ENCODE assay signal across 28 cellular contexts in the genomic region with DNA sequence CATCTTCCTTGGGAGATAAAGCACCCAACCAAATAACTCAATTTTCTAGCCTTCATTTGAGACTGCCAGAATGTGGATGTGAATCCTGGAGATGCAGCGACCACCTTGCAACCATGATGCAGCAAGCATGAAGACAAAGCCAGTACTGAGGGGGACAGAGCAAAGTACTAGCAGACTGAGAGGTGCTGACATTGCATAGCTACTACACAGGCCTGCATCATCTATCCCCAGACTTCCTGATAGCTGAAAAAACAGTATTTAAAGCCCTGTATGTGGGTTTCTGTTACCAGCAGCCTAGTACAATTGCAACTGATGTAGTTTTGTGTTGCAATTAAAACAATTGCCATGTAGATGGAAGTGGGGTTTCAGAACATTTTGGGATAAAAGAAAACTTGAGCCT.
"Had no signal": no experiment of that assay in that cellular context is flagged by ENCODE, and none has a peak within 500 bp of the region (broad histone marks: within the 10 kb centered on the region; RNA-seq: fewer than 3 reads in every experiment).

No MANE protein-coding gene starts in this region.

- H3K4me1 Mint-ChIP-seq: naive thymus-derived CD8-positive, alpha-beta T cell; nephron progenitor cell; neural crest cell; stimulated activated effector memory CD8-positive, alpha-beta T cell treated with anti-CD3 and anti-CD28 coated beads, Interleukin-12 subunit alpha, Interleukin-12 subunit beta, amount 100 ng/mL, for 72 hours; stimulated activated naive B cell treated with anti-CD40 and anti-IgM and Interleukin-4, amounts not matched to agents 10 μg/mL and 1 μg/mL and 100 μg/mL, for 72 hours; stimulated activated naive CD8-positive, alpha-beta T cell treated with anti-CD3 and anti-CD28 coated beads, Interleukin-15, amount 100 ng/mL, for 72 hours had no signal

- H3K27me3 ChIP-seq: neutrophil, pancreas, right lobe of liver, sigmoid colon, suprapubic skin, testis, tibial artery, transverse colon, upper lobe of right lung, uterus had no signal

- H3K4me1 ChIP-seq: pancreas, prostate gland, right lobe of liver, sigmoid colon, suprapubic skin, testis, tibial artery, transverse colon, upper lobe of right lung, uterus had no signal

- H3K36me3 Mint-ChIP-seq: naive thymus-derived CD8-positive, alpha-beta T cell; natural killer cell treated with Interleukin-12 subunit alpha and Interleukin-12 subunit beta and Interleukin-15 and Interleukin-18, amount 100 ng/mL, for 72 hours; stimulated activated effector memory CD8-positive, alpha-beta T cell treated with anti-CD3 and anti-CD28 coated beads, Interleukin-12 subunit alpha, Interleukin-12 subunit beta, amount 100 ng/mL, for 72 hours; stimulated activated naive B cell treated with anti-CD40 and anti-IgM and Interleukin-4, amounts not matched to agents 10 μg/mL and 1 μg/mL and 100 μg/mL, for 72 hours; type B pancreatic cell had no signal

- H3K4me3 Mint-ChIP-seq: naive thymus-derived CD8-positive, alpha-beta T cell; natural killer cell treated with Interleukin-12 subunit alpha and Interleukin-12 subunit beta and Interleukin-15 and Interleukin-18, amount 100 ng/mL, for 72 hours; nephron progenitor cell; neural crest cell; stimulated activated effector memory CD8-positive, alpha-beta T cell treated with anti-CD3 and anti-CD28 coated beads, Interleukin-12 subunit alpha, Interleukin-12 subunit beta, amount 100 ng/mL, for 72 hours; stimulated activated naive B cell treated with anti-CD40 and anti-IgM and Interleukin-4, amounts not matched to agents 10 μg/mL and 1 μg/mL and 100 μg/mL, for 72 hours; stimulated activated naive CD8-positive, alpha-beta T cell treated with anti-CD3 and anti-CD28 coated beads, Interleukin-15, amount 100 ng/mL, for 72 hours; type B pancreatic cell had no signal

- H3K36me3 ChIP-seq: neutrophil, pancreas, prostate gland, right lobe of liver, sigmoid colon, suprapubic skin, tibial artery, transverse colon, upper lobe of right lung, uterus had no signal

- H3K9me3 ChIP-seq: neutrophil, pancreas, prostate gland, right lobe of liver, sigmoid colon, suprapubic skin, testis, tibial artery, transverse colon, upper lobe of right lung, uterus had no signal

- H3K27ac Mint-ChIP-seq: natural killer cell treated with Interleukin-12 subunit alpha and Interleukin-12 subunit beta and Interleukin-15 and Interleukin-18, amount 100 ng/mL, for 72 hours; nephron progenitor cell; stimulated activated effector memory CD8-positive, alpha-beta T cell treated with anti-CD3 and anti-CD28 coated beads, Interleukin-12 subunit alpha, Interleukin-12 subunit beta, amount 100 ng/mL, for 72 hours; stimulated activated naive B cell treated with anti-CD40 and anti-IgM and Interleukin-4, amounts not matched to agents 10 μg/mL and 1 μg/mL and 100 μg/mL, for 72 hours; type B pancreatic cell had no signal

- ATAC-seq: naive thymus-derived CD8-positive, alpha-beta T cell; natural killer cell treated with Interleukin-12 subunit alpha and Interleukin-12 subunit beta and Interleukin-15 and Interleukin-18, amount 100 ng/mL, for 72 hours; pancreas; right cardiac atrium; right lobe of liver; stimulated activated effector memory CD8-positive, alpha-beta T cell treated with anti-CD3 and anti-CD28 coated beads, Interleukin-12 subunit alpha, Interleukin-12 subunit beta, amount 100 ng/mL, for 72 hours; stimulated activated naive B cell treated with anti-CD40 and anti-IgM and Interleukin-4, amounts not matched to agents 10 μg/mL and 1 μg/mL and 100 μg/mL, for 72 hours; stimulated activated naive CD8-positive, alpha-beta T cell treated with anti-CD3 and anti-CD28 coated beads, Interleukin-15, amount 100 ng/mL, for 72 hours; stimulated activated naive CD8-positive, alpha-beta T cell treated with anti-CD3 and anti-CD28 coated beads, Interleukin-15, Interleukin-2, amounts not matched to agents 100 U/mL and 50 U/mL, for 24 hours; upper lobe of right lung had no signal

- H3K4me3 ChIP-seq: pancreas, prostate gland, right lobe of liver, sigmoid colon, suprapubic skin, testis, tibial artery, transverse colon, upper lobe of right lung, uterus had no signal

- H3K27me3 Mint-ChIP-seq: natural killer cell treated with Interleukin-12 subunit alpha and Interleukin-12 subunit beta and Interleukin-15 and Interleukin-18, amount 100 ng/mL, for 72 hours; stimulated activated naive CD8-positive, alpha-beta T cell treated with anti-CD3 and anti-CD28 coated beads, Interleukin-15, amount 100 ng/mL, for 72 hours had no signal

- DNase-seq: naive thymus-derived CD8-positive, alpha-beta T cell; nephron progenitor cell; nucleus accumbens; pancreas; right cardiac atrium; right lobe of liver; sigmoid colon; small intestine; stimulated activated CD4-positive, alpha-beta T cell treated with anti-CD3 and anti-CD28 coated beads, Interleukin-15, amount 100 ng/mL, for 24 hours; stimulated activated CD4-positive, alpha-beta T cell treated with anti-CD3 and anti-CD28 coated beads, Interleukin-2, amount 100 ng/mL, for 24 hours; stimulated activated CD4-positive, alpha-beta T cell treated with anti-CD3 and anti-CD28 coated beads, Interleukin-2, amount 100 ng/mL, for 48 hours; stimulated activated CD4-positive, alpha-beta T cell treated with anti-CD3 and anti-CD28 coated beads, Interleukin-4, amount 100 ng/mL, for 24 hours; stimulated activated naive B cell treated with anti-CD40 and anti-IgM and Interleukin-4, amounts not matched to agents 10 μg/mL and 1 μg/mL and 100 μg/mL, for 72 hours; stimulated activated naive CD8-positive, alpha-beta T cell treated with anti-CD3 and anti-CD28 coated beads, Interleukin-15, amount 100 ng/mL, for 72 hours; stimulated activated naive CD8-positive, alpha-beta T cell treated with anti-CD3 and anti-CD28 coated beads, Interleukin-15, Interleukin-2, amounts not matched to agents 100 U/mL and 50 U/mL, for 24 hours; substantia nigra; testis; tibial artery; transverse colon; upper lobe of right lung; uterus had no signal

- H3K27ac ChIP-seq: neutrophil, pancreas, prostate gland, right lobe of liver, sigmoid colon, suprapubic skin, testis, tibial artery, transverse colon, upper lobe of right lung, uterus had no signal

- H3K9me3 Mint-ChIP-seq: naive thymus-derived CD8-positive, alpha-beta T cell; nephron progenitor cell; neural crest cell; stimulated activated effector memory CD8-positive, alpha-beta T cell treated with anti-CD3 and anti-CD28 coated beads, Interleukin-12 subunit alpha, Interleukin-12 subunit beta, amount 100 ng/mL, for 72 hours; stimulated activated naive B cell treated with anti-CD40 and anti-IgM and Interleukin-4, amounts not matched to agents 10 μg/mL and 1 μg/mL and 100 μg/mL, for 72 hours; stimulated activated naive CD8-positive, alpha-beta T cell treated with anti-CD3 and anti-CD28 coated beads, Interleukin-15, amount 100 ng/mL, for 72 hours; type B pancreatic cell had no signal
